In the genomic region with DNA sequence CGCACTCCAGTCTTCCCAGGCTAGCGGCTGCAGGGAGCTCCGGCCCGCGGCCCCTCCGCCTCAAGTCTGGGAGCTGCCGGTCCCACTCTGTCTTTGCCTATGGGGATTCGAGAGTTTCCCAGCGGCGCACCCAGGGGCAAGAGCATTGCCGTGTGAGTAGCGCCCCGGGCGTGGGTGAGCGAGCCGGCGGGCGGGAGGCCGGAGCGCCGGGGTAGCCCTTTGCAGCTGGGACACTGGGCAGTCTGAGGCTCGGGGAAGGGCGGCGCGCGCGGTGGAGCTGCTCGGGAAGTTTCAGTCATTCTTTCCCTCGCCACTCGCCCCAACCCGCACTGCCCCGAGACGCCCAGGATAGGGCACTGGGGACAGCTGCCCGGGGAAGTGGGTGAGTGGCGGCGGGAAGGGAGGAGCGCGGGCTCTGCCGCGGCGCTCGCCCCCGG, we compare ENCODE assay signal across 12 cellular contexts. TPM values are rescaled to one million over a fixed set of nuclear protein-coding genes. Genes with fewer than 3 reads are reported as not detected.
DNase-seq lines count a peak whose midpoint lies in the region; ATAC-seq and TF ChIP-seq lines count a peak whose summit lies in the region.
"Had no signal": no experiment of that assay in that cellular context is flagged by ENCODE, and none has a peak within 500 bp of the region (broad histone marks: within the 10 kb centered on the region; RNA-seq: fewer than 3 reads in every experiment).

No MANE protein-coding gene starts in this region.

- H3K27me3 ChIP-seq in SK-N-SH (ENCODE audit: insufficient read depth) (peaks cover 17% of the 10 kb centered on the region; the same call in 1 of the 2 replicates), transverse colon (peaks cover 51% of the 10 kb centered on the region), Peyer's patch (no peaks in the 10 kb centered on the region)

- no peak overlapping the region for H3K27ac ChIP-seq in SK-N-SH (ENCODE audit: low read depth in 2 of 2, low read length in 1 of 2)
- H3K27ac ChIP-seq in transverse colon = no peak overlapping the region
- H3K27ac ChIP-seq in Peyer's patch = no peak overlapping the region
- H3K27ac ChIP-seq: right lobe of liver, thoracic aorta had no signal

- no peak for TF ChIP-seq CTCF in GM20000 (IDR thresholded peaks at IDR 0.05; ENCODE audit: extremely low read depth, missing control alignments)
- no peak for TF ChIP-seq CTCF in SK-N-SH (IDR thresholded peaks at IDR 0.05)
- TF ChIP-seq CTCF in transverse colon (IDR thresholded peaks at IDR 0.05) = no peak
- TF ChIP-seq CTCF in Peyer's patch (IDR thresholded peaks at IDR 0.05) = no peak

- H3K9ac ChIP-seq in SK-N-SH = no peak overlapping the region

- CTCF ChIA-PET in SK-N-SH (lab: Yijun Ruan, JAX) = interaction anchor here (0.6 to 3.7 kb wide), 33 partner anchors 9 to 1624 kb away, joined by 3 to 29 read pairs (median 4); no protein-coding TSS in a partner anchor

- H3K4me2 ChIP-seq in SK-N-SH = peak overlapping the region; percentile 50; the same call in 1 of the 2 replicates

- in situ Hi-C loops in transverse colon (cut with MboI; ENCODE audit: low pct_ligation_motif_present in 1 of 4, low pct_unique_long_range_greater_than_20kb in 1 of 4, low sequenced_read_pairs in 3 of 4) = no loop called here

- H3K4me1 ChIP-seq in SK-N-SH (ENCODE audit: control insufficient read depth in 1 of 2, insufficient read depth in 2 of 2, low read depth in 1 of 2, low read length in 1 of 2) = no peaks in the 10 kb centered on the region; a peak in 2 of 4 replicates
- H3K4me1 ChIP-seq in transverse colon = no peaks in the 10 kb centered on the region
- H3K4me1 ChIP-seq in Peyer's patch = no peaks in the 10 kb centered on the region

- no peaks in the 10 kb centered on the region for H3F3A ChIP-seq in SK-N-SH (replicated peaks; ENCODE audit: insufficient read depth)

- peak overlapping the region; percentile 37 to 49 for H3K4me3 ChIP-seq in SK-N-SH (ENCODE audit: low read depth in 2 of 2, low read length in 1 of 2)
- peak overlapping the region in 2 of 4 donors; percentile 15 to 25 for H3K4me3 ChIP-seq in transverse colon
- peak overlapping the region in 2 of 4 donors; percentile 23 to 24 for H3K4me3 ChIP-seq in Peyer's patch
- H3K4me3 ChIP-seq: thoracic aorta had no signal

- 4% methylated on average over 17 of the region's 43 CpGs for WGBS in SK-N-SH (ENCODE audit: low lambda C conversion rate)
- WGBS in transverse colon (ENCODE audit: low coverage in 1 of 2), 2 donors = 6% methylated on average over 33 of the region's 43 CpGs; no CpG with 5 or more reads in 1 of the 2 donors

- no peaks in the 10 kb centered on the region for H3K9me2 ChIP-seq in SK-N-SH

- no peak for TF ChIP-seq RAD21 in SK-N-SH (IDR thresholded peaks at IDR 0.05; ENCODE audit: low read length)

- peak; percentile 19 to 34 for ATAC-seq in left cardiac atrium

- no peaks in the 10 kb centered on the region for H4K20me1 ChIP-seq in SK-N-SH (ENCODE audit: insufficient read depth)

- H3K79me2 ChIP-seq in SK-N-SH (ENCODE audit: insufficient read depth) = no peaks in the 10 kb centered on the region

- TF ChIP-seq POLR2A in transverse colon (IDR thresholded peaks at IDR 0.05) (no peak), Peyer's patch (IDR thresholded peaks at IDR 0.05) (no peak)

- POLR2A ChIA-PET in SK-N-SH (lab: Yijun Ruan, JAX) = no interaction called here

- H3K9me3 ChIP-seq in SK-N-SH = no peaks in the 10 kb centered on the region
- H3K9me3 ChIP-seq in transverse colon = no peaks in the 10 kb centered on the region
- H3K9me3 ChIP-seq in Peyer's patch = no peaks in the 10 kb centered on the region
- H3K9me3 ChIP-seq: right lobe of liver, thoracic aorta had no signal

- intact Hi-C loops in left cardiac atrium (cut with DNase I) = loop anchor here in 1 of 2 donors (10.0 kb wide), 1 partner anchor 380 kb away; no protein-coding TSS in a partner anchor
- intact Hi-C loops in posterior cingulate gyrus (cut with DNase I) = no loop called here
- intact Hi-C loops in transverse colon (cut with DNase I; ENCODE audit: low total_unique reads) = no loop called here

- no peaks in the 10 kb centered on the region for H3K36me3 ChIP-seq in SK-N-SH (replicated peaks in 1 of 2; ENCODE audit: control insufficient read depth in 1 of 2, insufficient read depth in 2 of 2, low read length in 1 of 2)
- no peaks in the 10 kb centered on the region for H3K36me3 ChIP-seq in transverse colon
- no peaks in the 10 kb centered on the region for H3K36me3 ChIP-seq in Peyer's patch
- H3K36me3 ChIP-seq: right lobe of liver, thoracic aorta had no signal

- DNase-seq in GM20000 (ENCODE audit: low spot score) (peak; percentile 27), SK-N-SH (no peak), left cardiac atrium (no peak), posterior cingulate gyrus (peak in 8 of 10 donors; percentile 10 to 85 (median 22)), transverse colon (no peak), activated gamma-delta T cell treated with Interleukin-2 at 50 U/mL for 16 hours (no peak), Peyer's patch (no peak)
- no peak for DNase-seq in stimulated activated CD4-positive, alpha-beta T cell treated with anti-CD3 and anti-CD28 coated beads, Interleukin-12 subunit alpha, Interleukin-12 subunit beta, amount 100 ng/mL, for 4 hours
- DNase-seq: activated CD8-positive, alpha-beta memory T cell treated with anti-CD3 and anti-CD28 coated beads for 24 hours; NCI-H2029 had no signal

- no peak overlapping the region for H2AFZ ChIP-seq in SK-N-SH (ENCODE audit: low read depth)

- TF ChIP-seq EP300 in SK-N-SH (IDR thresholded peaks at IDR 0.05; ENCODE audit: borderline replicate concordance in 1 of 2, low read depth in 1 of 2, low read length in 1 of 2) (no peak), transverse colon (IDR thresholded peaks at IDR 0.05; ENCODE audit: low read depth) (no peak)

TF ChIP-seq in SK-N-SH, 30 proteins besides CTCF, POLR2A, EP300 and RAD21 (continues in another document):
- TF ChIP-seq RXRA (IDR thresholded peaks at IDR 0.05; ENCODE audit: borderline replicate concordance, low read depth) (no peak), RCOR1 (IDR thresholded peaks at IDR 0.05; ENCODE audit: low read length) (no peak), USF1 (IDR thresholded peaks at IDR 0.05; ENCODE audit: borderline replicate concordance, low read depth) (no peak), TCF12 (IDR thresholded peaks at IDR 0.05) (no peak), SMC3 (IDR thresholded peaks at IDR 0.05; ENCODE audit: low read depth, low read length) (no peak), EZH2phosphoT487 (IDR thresholded peaks at IDR 0.05; ENCODE audit: borderline replicate concordance, low read depth) (no peak), GABPA (IDR thresholded peaks at IDR 0.05; ENCODE audit: low read depth) (no peak), YY1 (IDR thresholded peaks at IDR 0.05; ENCODE audit: low read depth) (no peak)
- TF ChIP-seq, protein P1, sequence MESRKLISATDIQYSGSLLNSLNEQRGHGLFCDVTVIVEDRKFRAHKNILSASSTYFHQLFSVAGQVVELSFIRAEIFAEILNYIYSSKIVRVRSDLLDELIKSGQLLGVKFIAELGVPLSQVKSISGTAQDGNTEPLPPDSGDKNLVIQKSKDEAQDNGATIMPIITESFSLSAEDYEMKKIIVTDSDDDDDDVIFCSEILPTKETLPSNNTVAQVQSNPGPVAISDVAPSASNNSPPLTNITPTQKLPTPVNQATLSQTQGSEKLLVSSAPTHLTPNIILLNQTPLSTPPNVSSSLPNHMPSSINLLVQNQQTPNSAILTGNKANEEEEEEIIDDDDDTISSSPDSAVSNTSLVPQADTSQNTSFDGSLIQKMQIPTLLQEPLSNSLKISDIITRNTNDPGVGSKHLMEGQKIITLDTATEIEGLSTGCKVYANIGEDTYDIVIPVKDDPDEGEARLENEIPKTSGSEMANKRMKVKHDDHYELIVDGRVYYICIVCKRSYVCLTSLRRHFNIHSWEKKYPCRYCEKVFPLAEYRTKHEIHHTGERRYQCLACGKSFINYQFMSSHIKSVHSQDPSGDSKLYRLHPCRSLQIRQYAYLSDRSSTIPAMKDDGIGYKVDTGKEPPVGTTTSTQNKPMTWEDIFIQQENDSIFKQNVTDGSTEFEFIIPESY (IDR thresholded peaks at IDR 0.05; ENCODE audit: borderline replicate concordance, low read depth) = no peak
- TF ChIP-seq, protein P2, sequence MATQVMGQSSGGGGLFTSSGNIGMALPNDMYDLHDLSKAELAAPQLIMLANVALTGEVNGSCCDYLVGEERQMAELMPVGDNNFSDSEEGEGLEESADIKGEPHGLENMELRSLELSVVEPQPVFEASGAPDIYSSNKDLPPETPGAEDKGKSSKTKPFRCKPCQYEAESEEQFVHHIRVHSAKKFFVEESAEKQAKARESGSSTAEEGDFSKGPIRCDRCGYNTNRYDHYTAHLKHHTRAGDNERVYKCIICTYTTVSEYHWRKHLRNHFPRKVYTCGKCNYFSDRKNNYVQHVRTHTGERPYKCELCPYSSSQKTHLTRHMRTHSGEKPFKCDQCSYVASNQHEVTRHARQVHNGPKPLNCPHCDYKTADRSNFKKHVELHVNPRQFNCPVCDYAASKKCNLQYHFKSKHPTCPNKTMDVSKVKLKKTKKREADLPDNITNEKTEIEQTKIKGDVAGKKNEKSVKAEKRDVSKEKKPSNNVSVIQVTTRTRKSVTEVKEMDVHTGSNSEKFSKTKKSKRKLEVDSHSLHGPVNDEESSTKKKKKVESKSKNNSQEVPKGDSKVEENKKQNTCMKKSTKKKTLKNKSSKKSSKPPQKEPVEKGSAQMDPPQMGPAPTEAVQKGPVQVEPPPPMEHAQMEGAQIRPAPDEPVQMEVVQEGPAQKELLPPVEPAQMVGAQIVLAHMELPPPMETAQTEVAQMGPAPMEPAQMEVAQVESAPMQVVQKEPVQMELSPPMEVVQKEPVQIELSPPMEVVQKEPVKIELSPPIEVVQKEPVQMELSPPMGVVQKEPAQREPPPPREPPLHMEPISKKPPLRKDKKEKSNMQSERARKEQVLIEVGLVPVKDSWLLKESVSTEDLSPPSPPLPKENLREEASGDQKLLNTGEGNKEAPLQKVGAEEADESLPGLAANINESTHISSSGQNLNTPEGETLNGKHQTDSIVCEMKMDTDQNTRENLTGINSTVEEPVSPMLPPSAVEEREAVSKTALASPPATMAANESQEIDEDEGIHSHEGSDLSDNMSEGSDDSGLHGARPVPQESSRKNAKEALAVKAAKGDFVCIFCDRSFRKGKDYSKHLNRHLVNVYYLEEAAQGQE (IDR thresholded peaks at IDR 0.05; ENCODE audit: low read depth, low read length) = no peak

RNA-seq across cellular contexts. Expression of gene SLC35F3, which starts 0.5 kb away (rescaled TPM):
- 0.87 and 1.5 TPM in 2 replicates for polyA plus RNA-seq in SK-N-SH (2012; rRNA removed)
- polyA plus RNA-seq in SK-N-SH (2012; cell fraction: cytosol; rRNA removed) = 1.2 and 1.3 TPM in 2 replicates
- polyA plus RNA-seq in SK-N-SH (2012; cell fraction: nucleus; rRNA removed) = 0.60 and 0.73 TPM in 2 replicates
- total RNA-seq in left cardiac atrium = under 1 TPM in 1 of 2 donors, not detected in 1; 0.08 TPM
- total RNA-seq in transverse colon = not detected
- total RNA-seq in Peyer's patch = 1 to 10 TPM in 1 of 4 donors, not detected in 3; 1.7 TPM
- total RNA-seq: right lobe of liver, thoracic aorta had no signal

Comparison
In these comparisons a context has a peak if more than half of its experiments do, and no peak if none do; other contexts are left out.
1. DNase-seq: peak in GM20000 (single experiment) and posterior cingulate gyrus (8 of 10); none in SK-N-SH (single experiment), left cardiac atrium (single experiment), transverse colon (single experiment), stimulated activated CD4-positive, alpha-beta T cell treated with anti-CD3 and anti-CD28 coated beads, Interleukin-12 subunit alpha, Interleukin-12 subunit beta, amount 100 ng/mL, for 4 hours (single experiment), activated gamma-delta T cell treated with Interleukin-2 at 50 U/mL for 16 hours (single experiment) and Peyer's patch (0 of 3).